Comparison of ENCODE assay signal across 1 cellular context in the genomic region with DNA sequence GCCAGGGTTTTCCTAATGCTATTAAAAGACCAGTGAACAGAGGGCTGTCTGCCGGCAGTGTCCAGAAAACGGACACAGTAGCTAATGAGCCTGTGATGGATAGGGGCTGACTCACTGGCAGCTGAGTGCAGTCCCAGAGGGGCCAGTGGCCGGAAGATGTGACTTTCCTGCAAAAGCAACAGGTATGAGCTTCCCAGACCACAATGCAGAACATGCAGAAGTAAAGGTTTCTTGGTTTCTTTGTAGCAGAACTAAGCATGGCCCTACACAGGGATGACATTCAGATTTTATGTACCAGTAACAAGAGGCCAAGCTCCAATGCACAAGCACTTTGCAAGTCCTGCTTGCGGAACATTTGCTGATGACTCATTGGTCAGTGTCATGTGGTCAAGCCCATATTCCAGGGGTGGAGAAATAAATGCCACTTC.
TF ChIP-seq lines count a peak whose summit lies in the region.

No MANE protein-coding gene starts in this region.

TF ChIP-seq in HepG2, 621 proteins besides CTCF, POLR2A, EP300 and RAD21 (continued from another document):
- TF ChIP-seq, protein P1, sequence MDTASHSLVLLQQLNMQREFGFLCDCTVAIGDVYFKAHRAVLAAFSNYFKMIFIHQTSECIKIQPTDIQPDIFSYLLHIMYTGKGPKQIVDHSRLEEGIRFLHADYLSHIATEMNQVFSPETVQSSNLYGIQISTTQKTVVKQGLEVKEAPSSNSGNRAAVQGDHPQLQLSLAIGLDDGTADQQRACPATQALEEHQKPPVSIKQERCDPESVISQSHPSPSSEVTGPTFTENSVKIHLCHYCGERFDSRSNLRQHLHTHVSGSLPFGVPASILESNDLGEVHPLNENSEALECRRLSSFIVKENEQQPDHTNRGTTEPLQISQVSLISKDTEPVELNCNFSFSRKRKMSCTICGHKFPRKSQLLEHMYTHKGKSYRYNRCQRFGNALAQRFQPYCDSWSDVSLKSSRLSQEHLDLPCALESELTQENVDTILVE (CRISPR knock-in tag; IDR thresholded peaks at IDR 0.05), result no peak
- TF ChIP-seq TRIM24 (CRISPR knock-in tag; IDR thresholded peaks at IDR 0.05) (no peak), ZNF143 (CRISPR knock-in tag; IDR thresholded peaks at IDR 0.05) (no peak), ZNF383 (CRISPR knock-in tag; IDR thresholded peaks at IDR 0.05; ENCODE audit: borderline replicate concordance) (no peak), U2AF2 (IDR thresholded peaks at IDR 0.05; ENCODE audit: low read depth, low read length) (no peak)
- TF ChIP-seq, protein P2, sequence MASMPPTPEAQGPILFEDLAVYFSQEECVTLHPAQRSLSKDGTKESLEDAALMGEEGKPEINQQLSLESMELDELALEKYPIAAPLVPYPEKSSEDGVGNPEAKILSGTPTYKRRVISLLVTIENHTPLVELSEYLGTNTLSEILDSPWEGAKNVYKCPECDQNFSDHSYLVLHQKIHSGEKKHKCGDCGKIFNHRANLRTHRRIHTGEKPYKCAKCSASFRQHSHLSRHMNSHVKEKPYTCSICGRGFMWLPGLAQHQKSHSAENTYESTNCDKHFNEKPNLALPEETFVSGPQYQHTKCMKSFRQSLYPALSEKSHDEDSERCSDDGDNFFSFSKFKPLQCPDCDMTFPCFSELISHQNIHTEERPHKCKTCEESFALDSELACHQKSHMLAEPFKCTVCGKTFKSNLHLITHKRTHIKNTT (CRISPR knock-in tag; IDR thresholded peaks at IDR 0.05), result no peak
